In genomic region chr5:112077180-112077579, GRCh38 we compare ENCODE assay signal across 13 cellular contexts.
DNase-seq lines count a peak whose midpoint lies in the region; ATAC-seq lines count a peak whose summit lies in the region.
"Had no signal": no experiment of that assay in that cellular context is flagged by ENCODE, and none has a peak within 500 bp of the region (broad histone marks: within the 10 kb centered on the region; RNA-seq: fewer than 3 reads in every experiment).

No MANE protein-coding gene starts in this region.

- ATAC-seq in GM18858 (IDR thresholded peaks at IDR 0.05; ENCODE audit: unreplicated experiment): peak; percentile 77
- peak; percentile 83 for ATAC-seq in GM21529 (IDR thresholded peaks at IDR 0.05; ENCODE audit: unreplicated experiment)
- peak; percentile 79 for ATAC-seq in HG03432 (IDR thresholded peaks at IDR 0.05; ENCODE audit: unreplicated experiment)
- no peak for ATAC-seq in activated CD8-positive, alpha-beta T cell treated with anti-CD3 and anti-CD28 coated beads, Interleukin-2, amount 10 ng/mL, durations not matched to agents 7 days and 5 days

- no peaks in the 10 kb centered on the region for H3K36me3 Mint-ChIP-seq in activated T-cell treated with anti-CD3 and anti-CD28 coated beads, Interleukin-2, amount 50 U/mL, for 24 hours (ENCODE audit: low read depth)
- H3K36me3 Mint-ChIP-seq in activated CD8-positive, alpha-beta T cell treated with anti-CD3 and anti-CD28 coated beads, Interleukin-2, amount 10 ng/mL, durations not matched to agents 7 days and 5 days (ENCODE audit: low read depth): no peaks in the 10 kb centered on the region

- no peak overlapping the region for H3K4me3 Mint-ChIP-seq in activated T-cell treated with anti-CD3 and anti-CD28 coated beads, Interleukin-2, amount 50 U/mL, for 24 hours
- no peak overlapping the region for H3K4me3 Mint-ChIP-seq in activated CD8-positive, alpha-beta T cell treated with anti-CD3 and anti-CD28 coated beads, Interleukin-2, amount 10 ng/mL, durations not matched to agents 7 days and 5 days

- POLR2A ChIA-PET in activated CD8-positive, alpha-beta T cell treated with anti-CD3 and anti-CD28 coated beads, Interleukin-2, amount 10 ng/mL, durations not matched to agents 7 days and 5 days (lab: Charles Lee): no interaction called here

- CTCF ChIA-PET in activated CD8-positive, alpha-beta T cell treated with anti-CD3 and anti-CD28 coated beads, Interleukin-2, amount 10 ng/mL, durations not matched to agents 7 days and 5 days (lab: Charles Lee): no interaction called here

- DNase-seq in hepatic stellate cell (ENCODE audit: low spot score) (peak; percentile 4), NCI-H1694 treated with DMSO at 0.1 percent for 48 hours (lab: John Stamatoyannopoulos, UW) (no peak), HT-29 (ENCODE audit: low spot score) (no peak)
- no peak for DNase-seq in activated T-cell treated with anti-CD3 and anti-CD28 coated beads, Interleukin-2, amount 50 U/mL, for 24 hours
- DNase-seq in activated CD8-positive, alpha-beta T cell treated with anti-CD3 and anti-CD28 coated beads, Interleukin-2, amount 10 ng/mL, durations not matched to agents 7 days and 5 days: no peak
- DNase-seq: activated CD4-positive, alpha-beta T cell treated with anti-CD3 and anti-CD28 coated beads for 4 hours; Calu3; NCI-H2081; SHP77 had no signal

- H3K27me3 Mint-ChIP-seq in activated T-cell treated with anti-CD3 and anti-CD28 coated beads, Interleukin-2, amount 50 U/mL, for 24 hours: peaks cover 5% of the 10 kb centered on the region
- H3K27me3 Mint-ChIP-seq in activated CD8-positive, alpha-beta T cell treated with anti-CD3 and anti-CD28 coated beads, Interleukin-2, amount 10 ng/mL, durations not matched to agents 7 days and 5 days (ENCODE audit: low read depth): no peaks in the 10 kb centered on the region
- H3K27me3 Mint-ChIP-seq: progenitor cell of endocrine pancreas had no signal

- H3K4me1 Mint-ChIP-seq in activated T-cell treated with anti-CD3 and anti-CD28 coated beads, Interleukin-2, amount 50 U/mL, for 24 hours (ENCODE audit: low read depth): peaks cover 6% of the 10 kb centered on the region
- no peaks in the 10 kb centered on the region for H3K4me1 Mint-ChIP-seq in activated CD8-positive, alpha-beta T cell treated with anti-CD3 and anti-CD28 coated beads, Interleukin-2, amount 10 ng/mL, durations not matched to agents 7 days and 5 days (ENCODE audit: low read depth)

- no peaks in the 10 kb centered on the region for H3K9me3 Mint-ChIP-seq in activated T-cell treated with anti-CD3 and anti-CD28 coated beads, Interleukin-2, amount 50 U/mL, for 24 hours
- no peaks in the 10 kb centered on the region for H3K9me3 Mint-ChIP-seq in activated CD8-positive, alpha-beta T cell treated with anti-CD3 and anti-CD28 coated beads, Interleukin-2, amount 10 ng/mL, durations not matched to agents 7 days and 5 days (ENCODE audit: insufficient read depth)

- no peak overlapping the region for H3K27ac Mint-ChIP-seq in activated T-cell treated with anti-CD3 and anti-CD28 coated beads, Interleukin-2, amount 50 U/mL, for 24 hours
- no peak overlapping the region for H3K27ac Mint-ChIP-seq in activated CD8-positive, alpha-beta T cell treated with anti-CD3 and anti-CD28 coated beads, Interleukin-2, amount 10 ng/mL, durations not matched to agents 7 days and 5 days
- H3K27ac Mint-ChIP-seq: progenitor cell of endocrine pancreas had no signal
